Comparison of ENCODE assay signal across 8 cellular contexts in the genomic region with DNA sequence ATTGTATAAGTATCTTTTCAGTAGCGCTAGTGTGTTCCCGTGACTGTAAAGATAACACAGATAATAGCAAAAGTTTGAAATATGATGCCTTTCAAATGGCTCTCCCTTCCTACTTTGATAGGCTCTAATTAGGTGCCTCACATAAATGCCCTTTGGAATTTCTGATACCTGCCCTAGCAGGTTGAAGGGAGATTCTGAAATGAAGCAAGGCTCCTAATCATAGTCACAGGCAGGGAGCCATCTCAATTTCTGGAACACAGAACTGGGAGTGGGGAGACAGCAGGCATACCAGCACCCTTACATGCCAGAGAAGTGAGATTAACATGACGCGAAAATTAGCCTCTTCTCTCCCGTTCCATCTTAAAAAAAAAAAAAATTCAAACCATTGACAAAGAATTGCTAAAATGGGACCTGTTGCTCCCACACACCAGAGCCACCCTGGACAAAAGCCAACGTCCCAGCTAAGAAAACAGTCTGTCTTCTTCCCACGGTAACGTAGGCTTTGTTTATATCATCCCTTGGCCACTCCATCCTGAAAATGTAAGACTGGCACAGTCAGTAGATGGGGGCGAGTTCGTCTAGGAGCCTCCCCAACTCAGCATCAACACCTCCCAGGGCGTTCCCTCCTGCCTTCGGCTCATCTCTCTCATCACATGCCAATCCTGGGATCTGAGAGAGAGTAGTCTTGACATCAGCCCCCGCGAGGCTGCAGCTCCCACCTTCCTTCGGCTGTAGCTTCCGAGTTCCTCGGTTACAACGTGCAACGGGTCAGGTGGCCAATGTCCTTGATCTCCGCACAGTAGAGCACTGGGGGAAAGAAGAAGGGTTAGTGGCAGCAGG. TPM values are rescaled to one million over a fixed set of nuclear protein-coding genes. Genes with fewer than 3 reads are reported as not detected.
DNase-seq lines count a peak whose midpoint lies in the region; ATAC-seq, FAIRE-seq and TF ChIP-seq lines count a peak whose summit lies in the region.

No MANE protein-coding gene starts in this region.

- TF ChIP-seq CTCF in A549 (IDR thresholded peaks at IDR 0.05) (no peak), GM20000 (IDR thresholded peaks at IDR 0.05; ENCODE audit: extremely low read depth, missing control alignments) (no peak), OCI-LY7 (conservative IDR thresholded peaks at IDR 0.05; ENCODE audit: low read length) (no peak), dorsolateral prefrontal cortex (IDR thresholded peaks at IDR 0.05 in 54 of 56, conservative IDR thresholded peaks at IDR 0.05 in 2 of 56; ENCODE audit: low read depth in 1 of 56, partially characterized antibody in 56 of 56) (no peak)

- H3K36me3 ChIP-seq in OCI-LY7 (ENCODE audit: insufficient read depth, low read length): peaks cover 37% of the 10 kb centered on the region
- peaks cover 25% of the 10 kb centered on the region for H3K36me3 ChIP-seq in muscle layer of colon (ENCODE audit: insufficient read depth, low read length)

- peak overlapping the region; percentile 54 for H2AFZ ChIP-seq in OCI-LY7 (ENCODE audit: low read length)

- TF ChIP-seq RAD21 in A549 (conservative IDR thresholded peaks at IDR 0.05 in 1 of 2, IDR thresholded peaks at IDR 0.05 in 1 of 2): no peak

- TF ChIP-seq POLR2A in A549 (IDR thresholded peaks at IDR 0.05; ENCODE audit: low read length): no peak

- no peaks in the 10 kb centered on the region for H4K20me1 ChIP-seq in OCI-LY7 (ENCODE audit: insufficient read depth, low read length)

- BruUV-seq in OCI-LY7 (replicated peaks; lab: Mats Ljungman, UMichigan): no TSS peak

- H3K9ac ChIP-seq in muscle layer of colon (ENCODE audit: low read length): peak overlapping the region; percentile 73

- no peak for TF ChIP-seq EP300 in A549 (IDR thresholded peaks at IDR 0.05)

- intact Hi-C loops in OCI-LY7 (cut with micrococcal nuclease; ENCODE audit: unreplicated experiment): loop anchor here (2.0 to 5.0 kb wide), 2 partner anchors 18 to 142 kb away; partner anchors contain the start of gene CNTROB
- intact Hi-C loops in dorsolateral prefrontal cortex (cut with DNase I): loop anchor here (1.0 to 5.0 kb wide), 6 partner anchors 17 to 147 kb away; partner anchors contain the start of gene CNTROB (in 1 of the 2)

- WGBS in A549 (ENCODE audit: missing lambda C conversion rate): 43% methylated on average over 20 of the region's 20 CpGs

- POLR2A ChIA-PET in A549 (lab: Yijun Ruan, JAX) (interaction anchor here (0.9 to 2.3 kb wide), 7 partner anchors 12 to 126 kb away, joined by 3 to 20 read pairs (median 8); partner anchors contain the start of genes CNTROB, NAA38 and TRAPPC1), OCI-LY7 (lab: Charles Lee) (interaction anchor here (2.1 kb wide), 1 partner anchor 18 kb away, joined by 5 read pairs; no protein-coding TSS in a partner anchor)

- FAIRE-seq in A549 (lab: Jason Lieb, UNC): peak; percentile 32

- H3K9me3 ChIP-seq in A549 (no peaks in the 10 kb centered on the region), OCI-LY7 (ENCODE audit: low read length) (no peaks in the 10 kb centered on the region), muscle layer of colon (ENCODE audit: low read length) (no peaks in the 10 kb centered on the region)

- H3K27ac ChIP-seq in A549 (peak overlapping the region; percentile 82 to 92), OCI-LY7 (ENCODE audit: low read depth, low read length, poor library complexity, severe bottlenecking) (peak overlapping the region; percentile 70), dorsolateral prefrontal cortex (peak overlapping the region; percentile 83 to 100 (median 98)), muscle layer of colon (ENCODE audit: low read depth, low read length) (peak overlapping the region; percentile 95)

- H3K4me3 ChIP-seq in A549: peak overlapping the region; percentile 48
- H3K4me3 ChIP-seq in OCI-LY7 (ENCODE audit: low read depth, low read length, poor library complexity, severe bottlenecking): peak overlapping the region; percentile 76
- peak overlapping the region; percentile 57 to 97 (median 80) for H3K4me3 ChIP-seq in dorsolateral prefrontal cortex
- peak overlapping the region; percentile 50 to 83 for H3K4me3 ChIP-seq in muscle layer of colon (ENCODE audit: low read depth in 1 of 2, low read length in 2 of 2)

- CTCF ChIA-PET in A549 (lab: Yijun Ruan, JAX) (interaction anchor here (0.6 to 14.8 kb wide), 20 partner anchors 8 to 502 kb away, joined by 3 to 372 read pairs (median 6); partner anchors contain the start of genes CNTROB, KCNAB3, NAA38 and TRAPPC1), OCI-LY7 (lab: Charles Lee; ENCODE audit: unreplicated experiment) (interaction anchor here (1.2 kb wide), 1 partner anchor 24 kb away, joined by 3 read pairs; no protein-coding TSS in a partner anchor)

- H3K9me2 ChIP-seq in OCI-LY7 (ENCODE audit: insufficient read depth, low read length): no peaks in the 10 kb centered on the region

- DNase-seq in A549 (ENCODE audit: low read depth in 1 of 2, low spot score in 1 of 2) (peak in 1 of 2 experiments; percentile 36), GM20000 (ENCODE audit: low spot score) (peak; percentile 58), OCI-LY7 (ENCODE audit: low spot score) (no peak), dorsolateral prefrontal cortex (peak in 5 of 10 donors; percentile 33 to 60 (median 50)), COLO668 (lab: John Stamatoyannopoulos, UW; ENCODE audit: unreplicated experiment) (no peak), midbrain (lab: John Stamatoyannopoulos, UW) (no peak)

- H3K4me2 ChIP-seq in A549: peak overlapping the region; percentile 88
- H3K4me2 ChIP-seq in OCI-LY7 (ENCODE audit: low read length): peak overlapping the region; percentile 100

- peak; percentile 39 to 59 for ATAC-seq in A549
- no peak for ATAC-seq in HG02678 (IDR thresholded peaks at IDR 0.05; ENCODE audit: unreplicated experiment)

- H3K79me2 ChIP-seq in OCI-LY7 (ENCODE audit: insufficient read depth, low read depth, low read length): no peaks in the 10 kb centered on the region

- H3K27me3 ChIP-seq in dorsolateral prefrontal cortex (no peaks in the 10 kb centered on the region), muscle layer of colon (ENCODE audit: control insufficient read depth in 1 of 2, insufficient read depth in 2 of 2, low read length in 2 of 2) (no peaks in the 10 kb centered on the region)

- H3K4me1 ChIP-seq in A549 (peaks cover 13% of the 10 kb centered on the region), OCI-LY7 (ENCODE audit: insufficient read depth, low read length, poor library complexity, severe bottlenecking) (peaks cover 39% of the 10 kb centered on the region), muscle layer of colon (ENCODE audit: insufficient read depth, low read length) (peaks cover 15% of the 10 kb centered on the region)

TF ChIP-seq in A549, 52 proteins besides CTCF, POLR2A, EP300 and RAD21:
- TF ChIP-seq TFCP2L1 (CRISPR knock-in tag; IDR thresholded peaks at IDR 0.05) (0 out of 2 replicates have a peak, but pooled peaks have one; percentile 9), CEBPB (IDR thresholded peaks at IDR 0.05) (no peak)

RNA-seq across cellular contexts. Expression of gene RNF227, which starts 1.1 kb away (rescaled TPM):
- polyA plus RNA-seq in A549 (2011; rRNA removed) (2.1 and 2.4 TPM in 2 replicates), A549 (2017; fragmentation: RNase III; extraction: RNeasy Plus Mini Kit Qiagen cat#74134 plus additional on column Dnase treatment) (1.7 to 4.1 TPM (median 3.7 TPM) in 3 replicates)
- polyA plus RNA-seq in A549 (2012; cell fraction: cytosol; rRNA removed): 3.2 and 6.1 TPM in 2 replicates
- polyA plus RNA-seq in A549 (2012; cell fraction: nucleus; rRNA removed): 3.4 and 3.5 TPM in 2 replicates
- 0.62 and 0.63 TPM in 2 replicates for polyA minus RNA-seq in A549 (2011; rRNA and poly(A)+ RNA removed)
- total RNA-seq in OCI-LY7 (2014; rRNA removed; shearing (Covaris generic)): 3.8 and 9.6 TPM in 2 replicates
- total RNA-seq in OCI-LY7 (2022) (4.7 and 5.8 TPM in 2 replicates), dorsolateral prefrontal cortex (10 to 100 TPM in 3 of 120 experiments, 1 to 10 TPM in 117; 3.8 to 10.7 (median 6.7) TPM)

RNA-seq across cellular contexts. Expression of gene KCNAB3, which starts 14.7 kb away (rescaled TPM):
- polyA plus RNA-seq in A549 (2011; rRNA removed): 2.4 and 2.7 TPM in 2 replicates
- 2.5 and 2.7 TPM in 2 replicates for polyA plus RNA-seq in A549 (2012; cell fraction: cytosol; rRNA removed)
- polyA plus RNA-seq in A549 (2012; cell fraction: nucleus; rRNA removed): 42.7 and 45.2 TPM in 2 replicates
- polyA plus RNA-seq in A549 (2017; fragmentation: RNase III; extraction: RNeasy Plus Mini Kit Qiagen cat#74134 plus additional on column Dnase treatment): 3.2 to 4.8 TPM (median 3.4 TPM) in 3 replicates
- 1.6 and 2.4 TPM in 2 replicates for polyA minus RNA-seq in A549 (2011; rRNA and poly(A)+ RNA removed)
- 4.3 and 5.6 TPM in 2 replicates for total RNA-seq in OCI-LY7 (2014; rRNA removed; shearing (Covaris generic))
- 14.3 and 17.3 TPM in 2 replicates for total RNA-seq in OCI-LY7 (2022)
- total RNA-seq in dorsolateral prefrontal cortex: 10 to 100 TPM in 118 of 120 experiments, 1 to 10 TPM in 2; 6.6 to 52.0 (median 21.5) TPM

RNA-seq across cellular contexts. Expression of gene TRAPPC1, which starts 16.8 kb away (rescaled TPM):
- polyA plus RNA-seq in A549 (2011; rRNA removed) (200 and 204 TPM in 2 replicates), A549 (2017; fragmentation: RNase III; extraction: RNeasy Plus Mini Kit Qiagen cat#74134 plus additional on column Dnase treatment) (314 to 336 TPM (median 328 TPM) in 3 replicates)
- 513 and 556 TPM in 2 replicates for polyA plus RNA-seq in A549 (2012; cell fraction: cytosol; rRNA removed)
- 190 and 225 TPM in 2 replicates for polyA plus RNA-seq in A549 (2012; cell fraction: nucleus; rRNA removed)
- polyA minus RNA-seq in A549 (2011; rRNA and poly(A)+ RNA removed): 198 and 252 TPM in 2 replicates
- 40.2 and 41.0 TPM in 2 replicates for total RNA-seq in OCI-LY7 (2014; rRNA removed; shearing (Covaris generic))
- total RNA-seq in OCI-LY7 (2022) (150 and 178 TPM in 2 replicates), dorsolateral prefrontal cortex (100 to 1,000 TPM in 53 of 120 experiments, 10 to 100 TPM in 67; 58.5 to 141 (median 98.0) TPM)

RNA-seq across cellular contexts. Expression of gene CNTROB, which starts 17.0 kb away (rescaled TPM):
- 23.2 and 28.3 TPM in 2 replicates for polyA plus RNA-seq in A549 (2011; rRNA removed)
- 40.0 and 48.5 TPM in 2 replicates for polyA plus RNA-seq in A549 (2012; cell fraction: cytosol; rRNA removed)
- polyA plus RNA-seq in A549 (2012; cell fraction: nucleus; rRNA removed): 176 and 178 TPM in 2 replicates
- 56.4 to 59.4 TPM (median 57.0 TPM) in 3 replicates for polyA plus RNA-seq in A549 (2017; fragmentation: RNase III; extraction: RNeasy Plus Mini Kit Qiagen cat#74134 plus additional on column Dnase treatment)
- 27.4 and 28.0 TPM in 2 replicates for polyA minus RNA-seq in A549 (2011; rRNA and poly(A)+ RNA removed)
- 49.1 and 55.4 TPM in 2 replicates for total RNA-seq in OCI-LY7 (2014; rRNA removed; shearing (Covaris generic))
- 72.3 and 80.3 TPM in 2 replicates for total RNA-seq in OCI-LY7 (2022)
- 10 to 100 TPM; 13.4 to 35.9 (median 20.7) TPM for total RNA-seq in dorsolateral prefrontal cortex

RNA-seq across cellular contexts. Expression of gene CHD3, which starts 26.4 kb away (rescaled TPM):
- polyA plus RNA-seq in A549 (2011; rRNA removed): 56.3 and 69.7 TPM in 2 replicates
- polyA plus RNA-seq in A549 (2012; cell fraction: cytosol; rRNA removed): 65.2 and 89.0 TPM in 2 replicates
- polyA plus RNA-seq in A549 (2012; cell fraction: nucleus; rRNA removed): 224 and 249 TPM in 2 replicates
- 88.0 to 113 TPM (median 111 TPM) in 3 replicates for polyA plus RNA-seq in A549 (2017; fragmentation: RNase III; extraction: RNeasy Plus Mini Kit Qiagen cat#74134 plus additional on column Dnase treatment)
- polyA minus RNA-seq in A549 (2011; rRNA and poly(A)+ RNA removed): 139 and 156 TPM in 2 replicates
- 42.5 and 59.6 TPM in 2 replicates for total RNA-seq in OCI-LY7 (2014; rRNA removed; shearing (Covaris generic))
- total RNA-seq in OCI-LY7 (2022): 124 and 126 TPM in 2 replicates
- 100 to 1,000 TPM in 92 of 120 experiments, 10 to 100 TPM in 28; 45.9 to 168 (median 112) TPM for total RNA-seq in dorsolateral prefrontal cortex
